ENCODE assay signal across 19 cellular contexts in the genomic region with DNA sequence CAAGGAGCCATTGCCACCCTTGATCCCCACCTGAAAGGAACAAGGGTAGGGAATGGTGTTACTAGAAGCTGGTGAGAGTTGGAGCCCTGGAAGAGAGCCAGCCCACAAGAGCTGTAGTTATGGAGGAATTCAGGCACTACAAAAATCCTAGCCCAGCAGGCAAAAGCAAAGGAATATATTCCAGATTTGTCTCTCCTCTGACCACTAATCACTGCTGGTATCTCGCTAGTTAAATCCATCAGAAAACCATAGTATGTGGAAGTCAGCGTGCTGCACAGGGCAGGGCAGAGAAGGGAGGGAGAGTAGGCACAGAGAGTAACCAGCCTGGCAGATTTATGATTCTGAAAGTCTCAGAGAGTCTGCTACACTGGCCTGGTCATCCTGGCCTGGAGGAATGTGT.
DNase-seq lines count a peak whose midpoint lies in the region; ATAC-seq and TF ChIP-seq lines count a peak whose summit lies in the region.
"Had no signal": no experiment of that assay in that cellular context is flagged by ENCODE, and none has a peak within 500 bp of the region (broad histone marks: within the 10 kb centered on the region; RNA-seq: fewer than 3 reads in every experiment).

No MANE protein-coding gene starts in this region.

- H3K4me1 ChIP-seq in adipocyte (ENCODE audit: control insufficient read depth, insufficient read depth, low read length) (peaks cover 12% of the 10 kb centered on the region), foreskin keratinocyte (no peaks in the 10 kb centered on the region), Karpas-422 (ENCODE audit: low read length) (no peaks in the 10 kb centered on the region)
- H3K4me1 ChIP-seq: prostate gland had no signal

- H3K36me3 ChIP-seq in adipocyte (ENCODE audit: control insufficient read depth, insufficient read depth, low read length, severe bottlenecking) (no peaks in the 10 kb centered on the region), Karpas-422 (ENCODE audit: insufficient read depth, low read length) (no peaks in the 10 kb centered on the region)
- H3K36me3 ChIP-seq: prostate gland had no signal

- H3K9me3 ChIP-seq in adipocyte (ENCODE audit: control insufficient read depth, low read length) (no peaks in the 10 kb centered on the region), Karpas-422 (ENCODE audit: low read length) (no peaks in the 10 kb centered on the region)
- H3K9me3 ChIP-seq: prostate gland had no signal

- no peaks in the 10 kb centered on the region for H3K9me2 ChIP-seq in Karpas-422 (replicated peaks; ENCODE audit: insufficient read depth, low read length)

- no peaks in the 10 kb centered on the region for H4K20me1 ChIP-seq in Karpas-422 (ENCODE audit: insufficient read depth, low read depth, low read length)

- H3K9ac ChIP-seq in adipocyte (ENCODE audit: low read length), result no peak overlapping the region
- H3K9ac ChIP-seq in Karpas-422 (ENCODE audit: low read length), result no peak overlapping the region

- peak; percentile 32 for ATAC-seq in foreskin keratinocyte
- ATAC-seq in activated naive CD4-positive, alpha-beta T cell treated with anti-CD3 and anti-CD28 coated beads, Interleukin-2, amount 50 U/mL, for 72 hours, result no peak
- ATAC-seq: activated CD8-positive, alpha-beta T cell treated with anti-CD3 and anti-CD28 coated beads for 36 hours; activated naive CD8-positive, alpha-beta T cell treated with anti-CD3 and anti-CD28 coated beads, Interleukin-2, amount 50 U/mL, for 24 hours; Panc1; stimulated activated naive CD8-positive, alpha-beta T cell treated with anti-CD3 and anti-CD28 coated beads, Interleukin-15, Interleukin-2, amounts not matched to agents 100 U/mL and 50 U/mL, for 24 hours had no signal

- H3K27me3 ChIP-seq in adipocyte (replicated peaks; ENCODE audit: control insufficient read depth, insufficient read depth, low read length) (no peaks in the 10 kb centered on the region), foreskin keratinocyte (peaks cover 33% of the 10 kb centered on the region), Karpas-422 (ENCODE audit: low read length) (no peaks in the 10 kb centered on the region)

- POLR2A ChIA-PET in AG04449 (lab: Yijun Ruan, JAX), result no interaction called here

- no peaks in the 10 kb centered on the region for H3K36me3 Mint-ChIP-seq in activated naive CD4-positive, alpha-beta T cell treated with anti-CD3 and anti-CD28 coated beads, Interleukin-2, amount 50 U/mL, for 72 hours
- H3K36me3 Mint-ChIP-seq: memory B cell had no signal

- no peak overlapping the region for H3K4me3 ChIP-seq in AG04449 (ENCODE audit: low read depth, low read length)
- H3K4me3 ChIP-seq in adipocyte (ENCODE audit: low read length), result no peak overlapping the region
- no peak overlapping the region for H3K4me3 ChIP-seq in Karpas-422 (ENCODE audit: low read length)
- H3K4me3 ChIP-seq: prostate gland had no signal

- H3K79me2 ChIP-seq in Karpas-422 (ENCODE audit: low read length), result no peaks in the 10 kb centered on the region

- H2AFZ ChIP-seq in Karpas-422 (ENCODE audit: low read length), result no peak overlapping the region

- H3K27ac Mint-ChIP-seq in activated naive CD4-positive, alpha-beta T cell treated with anti-CD3 and anti-CD28 coated beads, Interleukin-2, amount 50 U/mL, for 72 hours, result no peak overlapping the region
- H3K27ac Mint-ChIP-seq: activated CD8-positive, alpha-beta T cell treated with anti-CD3 and anti-CD28 coated beads for 36 hours; activated naive CD8-positive, alpha-beta T cell treated with anti-CD3 and anti-CD28 coated beads, Interleukin-2, amount 50 U/mL, for 24 hours; memory B cell; nephron had no signal

- CTCF ChIA-PET in AG04449 (lab: Yijun Ruan, JAX), result interaction anchor here (1.1 to 2.1 kb wide), 6 partner anchors 8 to 259 kb away, joined by 3 to 8 read pairs (median 5); no protein-coding TSS in a partner anchor

- H3K27ac ChIP-seq in foreskin keratinocyte, result no peak overlapping the region
- no peak overlapping the region for H3K27ac ChIP-seq in Karpas-422 (ENCODE audit: low read length)
- H3K27ac ChIP-seq: prostate gland had no signal

- H3K9me3 Mint-ChIP-seq in activated naive CD4-positive, alpha-beta T cell treated with anti-CD3 and anti-CD28 coated beads, Interleukin-2, amount 50 U/mL, for 72 hours, result no peaks in the 10 kb centered on the region
- H3K9me3 Mint-ChIP-seq: activated CD8-positive, alpha-beta T cell treated with anti-CD3 and anti-CD28 coated beads for 36 hours; activated naive CD8-positive, alpha-beta T cell treated with anti-CD3 and anti-CD28 coated beads, Interleukin-2, amount 50 U/mL, for 24 hours; memory B cell; nephron had no signal

- peak; percentile 7 for DNase-seq in AG04449 (ENCODE audit: low read depth, low spot score)
- DNase-seq in GM04504 (ENCODE audit: low read depth), result peak; percentile 19
- DNase-seq in adipocyte (ENCODE audit: low read depth), result peak; percentile 63
- no peak for DNase-seq in foreskin keratinocyte
- no peak for DNase-seq in activated naive CD4-positive, alpha-beta T cell treated with anti-CD3 and anti-CD28 coated beads, Interleukin-2, amount 50 U/mL, for 72 hours (ENCODE audit: low spot score in 2 of 2)
- DNase-seq in NCI-H187 (lab: John Stamatoyannopoulos, UW), result no peak
- DNase-seq in T-helper 9 cell, result no peak
- DNase-seq in Karpas-422, result no peak
- DNase-seq: activated CD8-positive, alpha-beta T cell treated with anti-CD3 and anti-CD28 coated beads for 36 hours; activated naive CD8-positive, alpha-beta T cell treated with anti-CD3 and anti-CD28 coated beads, Interleukin-2, amount 50 U/mL, for 24 hours; GF-D8; H7; NCI-H1694 treated with DMSO at 0.1 percent for 48 hours; stimulated activated naive CD8-positive, alpha-beta T cell treated with anti-CD3 and anti-CD28 coated beads, Interleukin-15, Interleukin-2, amounts not matched to agents 100 U/mL and 50 U/mL, for 24 hours; SW 1271 had no signal

- no peak for TF ChIP-seq CTCF in AG04449 (IDR thresholded peaks at IDR 0.05; ENCODE audit: insufficient read depth, low read length, missing control alignments)
- no peak for TF ChIP-seq CTCF in foreskin keratinocyte (conservative IDR thresholded peaks at IDR 0.05)

- no peak overlapping the region for H3K4me2 ChIP-seq in Karpas-422 (ENCODE audit: low read depth, low read length, poor library complexity, severe bottlenecking)

Comparison
In these comparisons a context has a peak if more than half of its experiments do, and no peak if none do; other contexts are left out.
1. DNase-seq: peak in AG04449 (single experiment), GM04504 (single experiment) and adipocyte (single experiment); none in foreskin keratinocyte (0 of 2), activated naive CD4-positive, alpha-beta T cell treated with anti-CD3 and anti-CD28 coated beads, Interleukin-2, amount 50 U/mL, for 72 hours (0 of 2), NCI-H187 (0 of 2), T-helper 9 cell (single experiment) and Karpas-422 (single experiment).